In the genomic region with DNA sequence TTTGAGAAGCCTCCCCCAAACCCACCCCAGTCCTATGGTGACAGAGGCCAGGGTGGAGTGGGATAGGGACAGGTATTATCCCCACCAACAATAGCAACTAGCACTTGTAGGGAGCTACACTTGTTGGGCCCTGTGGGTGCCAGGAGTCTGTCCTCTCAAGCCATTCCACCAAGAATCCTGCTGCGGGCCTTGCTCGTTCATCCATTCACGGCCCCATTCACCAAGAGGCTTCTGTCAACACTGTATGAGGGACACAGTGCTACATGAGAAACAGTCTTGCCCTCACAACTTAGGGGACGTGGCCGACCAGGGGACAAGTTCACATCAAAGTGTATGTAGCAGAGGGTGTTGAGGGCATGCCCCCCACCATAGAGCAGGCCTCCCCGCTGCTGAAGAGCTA, we compare ENCODE assay signal across 27 cellular contexts. TPM values are rescaled to one million over a fixed set of nuclear protein-coding genes. Genes with fewer than 3 reads are reported as not detected.
DNase-seq lines count a peak whose midpoint lies in the region; ATAC-seq and TF ChIP-seq lines count a peak whose summit lies in the region.
"Had no signal": no experiment of that assay in that cellular context is flagged by ENCODE, and none has a peak within 500 bp of the region (broad histone marks: within the 10 kb centered on the region; RNA-seq: fewer than 3 reads in every experiment).

No MANE protein-coding gene starts in this region.

- ATAC-seq in psoas muscle, result no peak
- ATAC-seq in stimulated activated naive CD8-positive, alpha-beta T cell treated with anti-CD3 and anti-CD28 coated beads, Interleukin-15, amount 100 ng/mL, for 72 hours, result no peak
- ATAC-seq: left lung; naive thymus-derived CD8-positive, alpha-beta T cell had no signal

- intact Hi-C loops in psoas muscle (cut with DNase I) (no loop called here), tibial artery (cut with DNase I; ENCODE audit: low total_unique reads) (no loop called here)

- H3K9me3 Mint-ChIP-seq in stimulated activated naive CD8-positive, alpha-beta T cell treated with anti-CD3 and anti-CD28 coated beads, Interleukin-15, amount 100 ng/mL, for 72 hours, result no peaks in the 10 kb centered on the region
- H3K9me3 Mint-ChIP-seq: activated T-helper 2 cell treated with anti-CD3 and anti-CD28 coated beads, Interferon-gamma antibody, Interleukin-2, Interleukin-4, amounts not matched to agents 10 μg/mL and 5 μg/mL and 100 μg/mL, durations not matched to agents 14 hours and 24 hours and 36 hours; CD4-positive, CD25-positive, alpha-beta regulatory T cell; mesothelial cell of epicardium; naive thymus-derived CD8-positive, alpha-beta T cell had no signal

- no peak overlapping the region for H3K4me3 ChIP-seq in esophagus (ENCODE audit: low read depth in 1 of 2, low read length in 2 of 2)
- no peak overlapping the region for H3K4me3 ChIP-seq in psoas muscle
- H3K4me3 ChIP-seq in tibial artery, result peak overlapping the region in 1 of 2 donors; percentile 1
- H3K4me3 ChIP-seq: colonic mucosa, left lung had no signal

- H3K27ac Mint-ChIP-seq in stimulated activated naive CD8-positive, alpha-beta T cell treated with anti-CD3 and anti-CD28 coated beads, Interleukin-15, amount 100 ng/mL, for 72 hours, result no peak overlapping the region
- H3K27ac Mint-ChIP-seq: activated T-helper 2 cell treated with anti-CD3 and anti-CD28 coated beads, Interferon-gamma antibody, Interleukin-2, Interleukin-4, amounts not matched to agents 10 μg/mL and 5 μg/mL and 100 μg/mL, durations not matched to agents 14 hours and 24 hours and 36 hours; CD4-positive, CD25-positive, alpha-beta regulatory T cell; mesothelial cell of epicardium; naive thymus-derived CD8-positive, alpha-beta T cell had no signal

- H3K4me1 Mint-ChIP-seq in stimulated activated naive CD8-positive, alpha-beta T cell treated with anti-CD3 and anti-CD28 coated beads, Interleukin-15, amount 100 ng/mL, for 72 hours, result peaks cover 13% of the 10 kb centered on the region
- H3K4me1 Mint-ChIP-seq: CD4-positive, CD25-positive, alpha-beta regulatory T cell; naive thymus-derived CD8-positive, alpha-beta T cell had no signal

- H3K27me3 ChIP-seq in esophagus (ENCODE audit: control insufficient read depth in 1 of 2, insufficient read depth in 2 of 2, low read length in 2 of 2) (no peaks in the 10 kb centered on the region), psoas muscle (ENCODE audit: insufficient read depth in 3 of 3, low read length in 2 of 3) (no peaks in the 10 kb centered on the region), tibial artery (no peaks in the 10 kb centered on the region)
- H3K27me3 ChIP-seq: colonic mucosa, left lung had no signal

- H3K4me3 Mint-ChIP-seq in stimulated activated naive CD8-positive, alpha-beta T cell treated with anti-CD3 and anti-CD28 coated beads, Interleukin-15, amount 100 ng/mL, for 72 hours, result no peak overlapping the region
- H3K4me3 Mint-ChIP-seq: mesothelial cell of epicardium; naive thymus-derived CD8-positive, alpha-beta T cell had no signal

- no peaks in the 10 kb centered on the region for H3K36me3 ChIP-seq in esophagus (ENCODE audit: control insufficient read depth in 2 of 2, insufficient read depth in 2 of 2, low read length in 1 of 2)
- peaks cover 0 to 1% of the 10 kb centered on the region in 2 donors for H3K36me3 ChIP-seq in psoas muscle (ENCODE audit: insufficient read depth in 1 of 2, low read depth in 1 of 2)
- H3K36me3 ChIP-seq in tibial artery, result peaks cover 20 to 56% (median 26%) of the 10 kb centered on the region in 3 donors
- H3K36me3 ChIP-seq: colonic mucosa, left lung had no signal

- H3K4me1 ChIP-seq in esophagus (ENCODE audit: control insufficient read depth in 2 of 2, insufficient read depth in 2 of 2, low read length in 1 of 2), result peaks cover 3 to 5% of the 10 kb centered on the region in 2 donors
- peaks cover 44% of the 10 kb centered on the region for H3K4me1 ChIP-seq in psoas muscle
- peaks cover 10 to 100% (median 96%) of the 10 kb centered on the region in 4 donors for H3K4me1 ChIP-seq in tibial artery
- H3K4me1 ChIP-seq: colonic mucosa, left lung had no signal

- peaks cover 14% of the 10 kb centered on the region for H3K27me3 Mint-ChIP-seq in stimulated activated naive CD8-positive, alpha-beta T cell treated with anti-CD3 and anti-CD28 coated beads, Interleukin-15, amount 100 ng/mL, for 72 hours

- H3K9me3 ChIP-seq in esophagus (ENCODE audit: control insufficient read depth in 2 of 2, insufficient read depth in 1 of 2, low read depth in 1 of 2, low read length in 1 of 2) (no peaks in the 10 kb centered on the region), psoas muscle (no peaks in the 10 kb centered on the region), tibial artery (no peaks in the 10 kb centered on the region)
- H3K9me3 ChIP-seq: colonic mucosa, left lung had no signal

- H3K27ac ChIP-seq in esophagus (ENCODE audit: low read depth in 2 of 2, low read length in 1 of 2), result peak overlapping the region; percentile 61 to 70
- peak overlapping the region; percentile 75 for H3K27ac ChIP-seq in psoas muscle
- H3K27ac ChIP-seq in tibial artery, result peak overlapping the region; percentile 92 to 94
- H3K27ac ChIP-seq: epithelial cell of prostate, left lung had no signal

- DNase-seq in D341Med (ENCODE audit: low spot score) (peak; percentile 22), psoas muscle (peak in 1 of 2 donors; percentile 15), tibial artery (no peak), NCI-H82 (lab: John Stamatoyannopoulos, UW) (no peak), occipital lobe (lab: John Stamatoyannopoulos, UW) (no peak), Ammon's horn (ENCODE audit: low spot score) (no peak)
- DNase-seq in stimulated activated naive CD8-positive, alpha-beta T cell treated with anti-CD3 and anti-CD28 coated beads, Interleukin-15, amount 100 ng/mL, for 72 hours, result no peak
- DNase-seq: activated CD4-positive, alpha-beta T cell treated with anti-CD3 and anti-CD28 coated beads for 48 hours; activated naive CD4-positive, alpha-beta T cell treated with anti-CD3 and anti-CD28 coated beads, Interleukin-2, amount 50 U/mL, for 16 hours; activated T-cell treated with anti-CD3 and anti-CD28 coated beads for 4 hours; amniotic stem cell; CD4-positive, CD25-positive, alpha-beta regulatory T cell; colonic mucosa; DND-41; effector memory CD4-positive, alpha-beta T cell; islet precursor cell; left lung; naive thymus-derived CD8-positive, alpha-beta T cell; NCI-H146; small intestine; stimulated activated naive CD4-positive, alpha-beta T cell; SW 1271 had no signal

- TF ChIP-seq CTCF in psoas muscle (IDR thresholded peaks at IDR 0.05) (no peak), tibial artery (IDR thresholded peaks at IDR 0.05) (no peak)

- 81 to 85% methylated on average over 6 of the region's 6 CpGs for WGBS in esophagus, 2 donors
- 60 to 93% (median 64%) methylated on average over 6 of the region's 6 CpGs for WGBS in psoas muscle, 3 donors

RNA-seq across cellular contexts. Expression of a gene that starts 18.9 kb away (rescaled TPM):
- polyA plus RNA-seq in esophagus (1 to 10 TPM; 2.3 to 3.7 TPM), psoas muscle (100 to 1,000 TPM in 2 of 3 donors, 10 to 100 TPM in 1; 74.8 to 264 (median 151) TPM)
- total RNA-seq in psoas muscle (100 to 1,000 TPM; 105 to 157 (median 137) TPM), occipital lobe (16.1 TPM)
- polyA plus RNA-seq: naive thymus-derived CD8-positive, alpha-beta T cell had no signal

RNA-seq across cellular contexts. Expression of a gene that starts 38.7 kb away (rescaled TPM):
- polyA plus RNA-seq in esophagus (10 to 100 TPM; 30.2 to 60.4 TPM), psoas muscle (10 to 100 TPM in 2 of 3 donors, 1 to 10 TPM in 1; 4.9 to 15.5 (median 11.4) TPM)
- total RNA-seq in psoas muscle (10 to 100 TPM; 12.8 to 45.4 (median 24.6) TPM), occipital lobe (0.47 TPM)
- total RNA-seq: activated T-helper 2 cell treated with anti-CD3 and anti-CD28 coated beads, Interferon-gamma antibody, Interleukin-2, Interleukin-4, amounts not matched to agents 10 μg/mL and 5 μg/mL and 100 μg/mL, durations not matched to agents 14 hours and 24 hours and 36 hours; CD4-positive, CD25-positive, alpha-beta regulatory T cell; HT1080; naive thymus-derived CD8-positive, alpha-beta T cell had no signal
- polyA plus RNA-seq: CD4-positive, CD25-positive, alpha-beta regulatory T cell; naive thymus-derived CD8-positive, alpha-beta T cell had no signal

RNA-seq across cellular contexts. Expression of a gene that starts 47.7 kb away (rescaled TPM):
- polyA plus RNA-seq in esophagus (10 to 100 TPM; 21.7 to 37.4 TPM), psoas muscle (100 to 1,000 TPM in 2 of 3 donors, 10 to 100 TPM in 1; 79.6 to 176 (median 163) TPM)
- total RNA-seq in psoas muscle (100 to 1,000 TPM in 1 of 4 donors, 10 to 100 TPM in 3; 45.4 to 132 (median 68.4) TPM), occipital lobe (54.0 TPM)
